In genomic region chr6:8066108-8066507, GRCh38 we compare ENCODE assay signal across 1 cellular context.
TF ChIP-seq lines count a peak whose summit lies in the region.

No MANE protein-coding gene starts in this region.

TF ChIP-seq in HepG2, 621 proteins besides CTCF, POLR2A, EP300 and RAD21:
- no peak for TF ChIP-seq ZNF614 (CRISPR knock-in tag; IDR thresholded peaks at IDR 0.05; ENCODE audit: borderline replicate concordance)
- TF ChIP-seq UBTF (CRISPR knock-in tag; IDR thresholded peaks at IDR 0.05), result peak; percentile 11; the same call in 1 of the 2 replicates
- no peak for TF ChIP-seq ZNF687 (CRISPR knock-in tag; IDR thresholded peaks at IDR 0.05)
- no peak for TF ChIP-seq TOPORS (CRISPR knock-in tag; IDR thresholded peaks at IDR 0.05)
- no peak for TF ChIP-seq KLF15 (CRISPR knock-in tag; IDR thresholded peaks at IDR 0.05; ENCODE audit: borderline replicate concordance)
- TF ChIP-seq ARID4A (CRISPR knock-in tag; IDR thresholded peaks at IDR 0.05; ENCODE audit: borderline replicate concordance), result no peak
- no peak for TF ChIP-seq PAWR (CRISPR knock-in tag; IDR thresholded peaks at IDR 0.05; ENCODE audit: borderline replicate concordance)
- no peak for TF ChIP-seq RORA (CRISPR knock-in tag; IDR thresholded peaks at IDR 0.05)
- no peak for TF ChIP-seq ZNF333 (CRISPR knock-in tag; IDR thresholded peaks at IDR 0.05; ENCODE audit: borderline replicate concordance)
- TF ChIP-seq BCL3 (CRISPR knock-in tag; IDR thresholded peaks at IDR 0.05), result no peak
- TF ChIP-seq ZBTB34 (CRISPR knock-in tag; IDR thresholded peaks at IDR 0.05), result no peak
- peak; percentile 6; the same call in 1 of the 2 replicates for TF ChIP-seq STAG1 (CRISPR knock-in tag; IDR thresholded peaks at IDR 0.05)
- TF ChIP-seq HNRNPL (IDR thresholded peaks at IDR 0.05; ENCODE audit: low read depth, low read length), result no peak
TF ChIP-seq in HepG2: peak in this region for 2.
